In genomic region chr20:8394308-8394945, GRCh38 we compare ENCODE assay signal across 11 cellular contexts.
DNase-seq lines count a peak whose midpoint lies in the region; ATAC-seq and FAIRE-seq lines count a peak whose summit lies in the region.
"Had no signal": no experiment of that assay in that cellular context is flagged by ENCODE, and none has a peak within 500 bp of the region (broad histone marks: within the 10 kb centered on the region; RNA-seq: fewer than 3 reads in every experiment).

No MANE protein-coding gene starts in this region.

- no peak overlapping the region for H3K4me3 ChIP-seq in HAP-1

- peaks cover 5% of the 10 kb centered on the region for H3K4me1 ChIP-seq in HAP-1
- H3K4me1 ChIP-seq: foreskin keratinocyte had no signal

- no peak for FAIRE-seq in urothelium cell line (lab: Jason Lieb, UNC)

- H3K27me3 ChIP-seq in HAP-1 (ENCODE audit: low read depth) = no peaks in the 10 kb centered on the region
- H3K27me3 ChIP-seq: foreskin keratinocyte had no signal

- DNase-seq in GM04503 (ENCODE audit: low read depth) (peak; percentile 27), HAP-1 (ENCODE audit: low spot score in 2 of 2) (no peak), COLO668 (lab: John Stamatoyannopoulos, UW; ENCODE audit: unreplicated experiment) (no peak), RPMI8226 (no peak), urothelium cell line (ENCODE audit: low spot score) (no peak)
- DNase-seq in central memory CD8-positive, alpha-beta T cell (ENCODE audit: low spot score in 2 of 2) = no peak
- DNase-seq: activated CD8-positive, alpha-beta memory T cell treated with anti-CD3 and anti-CD28 coated beads for 24 hours; NCI-H1092 treated with DMSO at 0.1 percent for 48 hours had no signal

- no peaks in the 10 kb centered on the region for H3K36me3 Mint-ChIP-seq in central memory CD8-positive, alpha-beta T cell (ENCODE audit: insufficient read depth)

- no peaks in the 10 kb centered on the region for H3K9me3 ChIP-seq in HAP-1

- peaks cover 4% of the 10 kb centered on the region for H3K4me1 Mint-ChIP-seq in central memory CD8-positive, alpha-beta T cell

- in situ Hi-C loops in HAP-1 (cut with MboI; ENCODE audit: low sequenced_read_pairs) = loop anchor here (25.0 kb wide), 1 partner anchor 357 kb away; no protein-coding TSS in a partner anchor

- no peaks in the 10 kb centered on the region for H3K27me3 Mint-ChIP-seq in central memory CD8-positive, alpha-beta T cell

- no peaks in the 10 kb centered on the region for H3K9me3 Mint-ChIP-seq in central memory CD8-positive, alpha-beta T cell

- no peak overlapping the region for H3K27ac Mint-ChIP-seq in central memory CD8-positive, alpha-beta T cell (ENCODE audit: low read depth)

- ATAC-seq in GM21447 (IDR thresholded peaks at IDR 0.05; ENCODE audit: unreplicated experiment) (peak; percentile 82), HG03460 (IDR thresholded peaks at IDR 0.05; ENCODE audit: unreplicated experiment) (peak; percentile 78)
- ATAC-seq in central memory CD8-positive, alpha-beta T cell (replicated peaks; ENCODE audit: extremely low read depth, poor library complexity, severe bottlenecking) = peak; percentile 49
- ATAC-seq: foreskin keratinocyte had no signal

- no peaks in the 10 kb centered on the region for H3K36me3 ChIP-seq in HAP-1 (replicated peaks)

- no peak overlapping the region for H3K4me3 Mint-ChIP-seq in central memory CD8-positive, alpha-beta T cell
